In genomic region chr11:129373489-129373953, GRCh38 we compare ENCODE assay signal across 11 cellular contexts. TPM values are rescaled to one million over a fixed set of nuclear protein-coding genes. Genes with fewer than 3 reads are reported as not detected.
A peak's percentile ranks its signal among the peaks of the same experiment; 100 is the strongest.
DNase-seq lines count a peak whose midpoint lies in the region; ATAC-seq and TF ChIP-seq lines count a peak whose summit lies in the region.
"Had no signal": no experiment of that assay in that cellular context is flagged by ENCODE, and none has a peak within 500 bp of the region (broad histone marks: within the 10 kb centered on the region; RNA-seq: fewer than 3 reads in every experiment).

No MANE protein-coding gene starts in this region.

- H3K36me3 Mint-ChIP-seq in WTC11, result no peaks in the 10 kb centered on the region

- no peaks in the 10 kb centered on the region for H3K9me2 ChIP-seq in OCI-LY7 (ENCODE audit: insufficient read depth, low read length)

- peak overlapping the region; percentile 7 to 30 (median 25) for H3K4me3 ChIP-seq in gastrocnemius medialis
- H3K4me3 ChIP-seq in OCI-LY7 (ENCODE audit: low read depth, low read length, poor library complexity, severe bottlenecking), result no peak overlapping the region

- no peaks in the 10 kb centered on the region for H4K20me1 ChIP-seq in OCI-LY7 (ENCODE audit: insufficient read depth, low read length)

- intact Hi-C loops in gastrocnemius medialis (cut with DNase I; ENCODE audit: low total_unique reads) (no loop called here), OCI-LY7 (cut with micrococcal nuclease; ENCODE audit: unreplicated experiment) (no loop called here)

- H3K27ac ChIP-seq in gastrocnemius medialis (peak overlapping the region in 1 of 4 donors; percentile 26), OCI-LY7 (ENCODE audit: low read depth, low read length, poor library complexity, severe bottlenecking) (no peak overlapping the region)

- H3K4me1 ChIP-seq in gastrocnemius medialis, result peaks cover 0 to 5% of the 10 kb centered on the region in 2 donors
- no peaks in the 10 kb centered on the region for H3K4me1 ChIP-seq in OCI-LY7 (ENCODE audit: insufficient read depth, low read length, poor library complexity, severe bottlenecking)

- BruUV-seq in OCI-LY7 (replicated peaks; lab: Mats Ljungman, UMichigan), result no TSS peak

- H3K27me3 ChIP-seq in gastrocnemius medialis, result peaks cover 77 to 92% (median 87%) of the 10 kb centered on the region in 3 donors

- H3K4me1 Mint-ChIP-seq in WTC11, result peaks cover 31% of the 10 kb centered on the region

- no peak overlapping the region for H3K4me2 ChIP-seq in OCI-LY7 (ENCODE audit: low read length)

- H3K9me3 ChIP-seq in gastrocnemius medialis, result no peaks in the 10 kb centered on the region
- no peaks in the 10 kb centered on the region for H3K9me3 ChIP-seq in OCI-LY7 (ENCODE audit: low read length)

- no peaks in the 10 kb centered on the region for H3K79me2 ChIP-seq in OCI-LY7 (ENCODE audit: insufficient read depth, low read depth, low read length)

- no peak for TF ChIP-seq POLR2A in gastrocnemius medialis (IDR thresholded peaks at IDR 0.05)

- peaks cover 97% of the 10 kb centered on the region for H3K27me3 Mint-ChIP-seq in WTC11 (ENCODE audit: low read depth)

- CTCF ChIA-PET in WTC11 (lab: Charles Lee) (interaction anchor here (1.2 to 4.7 kb wide), 4 partner anchors 9 to 377 kb away, joined by 4 to 35 read pairs (median 10); no protein-coding TSS in a partner anchor), OCI-LY7 (lab: Charles Lee; ENCODE audit: unreplicated experiment) (no interaction called here)

- TF ChIP-seq CTCF in WTC11 (IDR thresholded peaks at IDR 0.05) (no peak), gastrocnemius medialis (IDR thresholded peaks at IDR 0.05 in 4 of 5, conservative IDR thresholded peaks at IDR 0.05 in 1 of 5) (no peak), OCI-LY7 (conservative IDR thresholded peaks at IDR 0.05; ENCODE audit: low read length) (no peak)

- H3K27ac Mint-ChIP-seq in WTC11, result no peak overlapping the region

- POLR2A ChIA-PET in WTC11 (lab: Charles Lee) (no interaction called here), OCI-LY7 (lab: Charles Lee) (no interaction called here)

- H3K36me3 ChIP-seq in gastrocnemius medialis (no peaks in the 10 kb centered on the region), OCI-LY7 (ENCODE audit: insufficient read depth, low read length) (no peaks in the 10 kb centered on the region)

- H2AFZ ChIP-seq in OCI-LY7 (ENCODE audit: low read length), result no peak overlapping the region

- H3K9me3 Mint-ChIP-seq in WTC11, result no peaks in the 10 kb centered on the region

- no peak for ATAC-seq in WTC11
- ATAC-seq in gastrocnemius medialis, result no peak

- in situ Hi-C loops in gastrocnemius medialis (cut with MboI; ENCODE audit: low sequenced_read_pairs in 4 of 4), result loop anchor here in 2 of 4 donors (25.0 kb wide), 1 partner anchor 364 kb away; no protein-coding TSS in a partner anchor

- H3K4me3 Mint-ChIP-seq in WTC11, result peak overlapping the region; percentile 73

- DNase-seq in GM03348 (ENCODE audit: low spot score) (peak; percentile 23), WTC11 (ENCODE audit: low spot score) (peak; percentile 18), hepatic stellate cell (ENCODE audit: low spot score) (peak; percentile 8), gastrocnemius medialis (no peak), NCI-H526 (lab: John Stamatoyannopoulos, UW) (no peak), OCI-LY7 (ENCODE audit: low spot score) (no peak), CD1c-positive myeloid dendritic cell (ENCODE audit: extremely low spot score) (no peak), T-helper 9 cell (no peak)
- DNase-seq: activated CD4-positive, alpha-beta T cell treated with anti-CD3 and anti-CD28 coated beads, Interleukin-2, amount 50 U/mL, for 4 hours; NCI-H2227 treated with DMSO at 0.1 percent for 48 hours had no signal

TF ChIP-seq in WTC11, 78 proteins besides CTCF, POLR2A, EP300 and RAD21:
- TF ChIP-seq ETV6 (CRISPR knock-in tag; IDR thresholded peaks at IDR 0.05), result no peak

RNA-seq across cellular contexts. Expression of gene BARX2, which starts 2.1 kb away (rescaled TPM):
- total RNA-seq in WTC11 (2021), result not detected in 3 replicates
- total RNA-seq in gastrocnemius medialis, result 1 to 10 TPM in 2 of 4 donors, not detected in 2; 1.2 to 4.4 TPM
- total RNA-seq in OCI-LY7 (2014; rRNA removed; shearing (Covaris generic)), result 0.06 TPM in 1 of 2 replicates, not detected in the other
- 0.23 TPM in 1 of 2 replicates, not detected in the other for total RNA-seq in OCI-LY7 (2022)
- total RNA-seq: glomerular endothelial cell had no signal

Comparison
In these comparisons a context has a peak if more than half of its experiments do, and no peak if none do; other contexts are left out.
1. DNase-seq: peak in GM03348 (single experiment), WTC11 (single experiment) and hepatic stellate cell (single experiment); none in gastrocnemius medialis (0 of 2), NCI-H526 (0 of 2), OCI-LY7 (single experiment), CD1c-positive myeloid dendritic cell (single experiment) and T-helper 9 cell (single experiment).